Comparison of ENCODE assay signal across 19 cellular contexts in genomic region chr10:4351723-4352565, GRCh38.
A peak's percentile ranks its signal among the peaks of the same experiment; 100 is the strongest.
DNase-seq lines count a peak whose midpoint lies in the region; ATAC-seq, FAIRE-seq and TF ChIP-seq lines count a peak whose summit lies in the region.
"Had no signal": no experiment of that assay in that cellular context is flagged by ENCODE, and none has a peak within 500 bp of the region (broad histone marks: within the 10 kb centered on the region; RNA-seq: fewer than 3 reads in every experiment).

No MANE protein-coding gene starts in this region.

- H3K9me3 ChIP-seq in keratinocyte (ENCODE audit: control insufficient read depth, low read depth, low read length), result no peaks in the 10 kb centered on the region
- H3K9me3 ChIP-seq in transverse colon, result no peaks in the 10 kb centered on the region
- H3K9me3 ChIP-seq in Peyer's patch, result no peaks in the 10 kb centered on the region

- H4K20me1 ChIP-seq in keratinocyte (ENCODE audit: control insufficient read depth, extremely low read depth, insufficient read depth, low read length), result no peaks in the 10 kb centered on the region

- H3K4me2 ChIP-seq in keratinocyte (ENCODE audit: control insufficient read depth, extremely low read depth, insufficient read depth, low read depth, low read length), result no peak overlapping the region

- H3K27ac Mint-ChIP-seq in chondrocyte (ENCODE audit: unreplicated experiment), result peak overlapping the region; percentile 72
- H3K27ac Mint-ChIP-seq: activated naive CD4-positive, alpha-beta T cell treated with anti-CD3 and anti-CD28 coated beads, Interleukin-2, amount 50 U/mL, for 24 hours had no signal

- no peaks in the 10 kb centered on the region for H3K9me1 ChIP-seq in keratinocyte (ENCODE audit: control insufficient read depth, extremely low read depth, insufficient read depth, low read length)

- TF ChIP-seq CTCF in chondrocyte (IDR thresholded peaks at IDR 0.05) (no peak), keratinocyte (optimal IDR thresholded peaks at IDR 0.05 in 1 of 3, IDR thresholded peaks at IDR 0.05 in 1 of 3, conservative IDR thresholded peaks at IDR 0.05 in 1 of 3; ENCODE audit: extremely low read depth in 1 of 3, insufficient read depth in 2 of 3, low read length in 3 of 3) (no peak), transverse colon (IDR thresholded peaks at IDR 0.05) (no peak), Peyer's patch (IDR thresholded peaks at IDR 0.05) (no peak)

- H3K4me3 ChIP-seq in keratinocyte (ENCODE audit: control insufficient read depth in 2 of 3, extremely low read depth in 1 of 3, insufficient read depth in 2 of 3, low read depth in 1 of 3, low read length in 3 of 3) (no peak overlapping the region), transverse colon (no peak overlapping the region), Peyer's patch (no peak overlapping the region)

- H3K27me3 Mint-ChIP-seq in activated T-cell treated with anti-CD3 and anti-CD28 coated beads, Interleukin-2, amount 50 U/mL, for 4 hours (ENCODE audit: low read depth), result peaks cover 9% of the 10 kb centered on the region
- no peaks in the 10 kb centered on the region for H3K27me3 Mint-ChIP-seq in chondrocyte (ENCODE audit: low read depth)

- in situ Hi-C loops in transverse colon (cut with MboI; ENCODE audit: low pct_ligation_motif_present in 1 of 4, low pct_unique_long_range_greater_than_20kb in 1 of 4, low sequenced_read_pairs in 3 of 4), result no loop called here

- no peak for TF ChIP-seq POLR2A in transverse colon (IDR thresholded peaks at IDR 0.05)
- TF ChIP-seq POLR2A in Peyer's patch (IDR thresholded peaks at IDR 0.05), result no peak

- peak; percentile 10 to 41 for ATAC-seq in activated T-cell treated with anti-CD3 and anti-CD28 coated beads, Interleukin-2, amount 50 U/mL, for 4 hours
- ATAC-seq: HepG2 had no signal

- no peak overlapping the region for H2AFZ ChIP-seq in keratinocyte (ENCODE audit: control insufficient read depth, low read length)

- no peaks in the 10 kb centered on the region for H3K9me3 Mint-ChIP-seq in activated T-cell treated with anti-CD3 and anti-CD28 coated beads, Interleukin-2, amount 50 U/mL, for 4 hours
- peaks cover 3% of the 10 kb centered on the region for H3K9me3 Mint-ChIP-seq in chondrocyte (ENCODE audit: low read depth)
- H3K9me3 Mint-ChIP-seq: activated naive CD4-positive, alpha-beta T cell treated with anti-CD3 and anti-CD28 coated beads, Interleukin-2, amount 50 U/mL, for 24 hours had no signal

- 76 to 83% methylated on average over 3 of the region's 3 CpGs for WGBS in transverse colon (ENCODE audit: low coverage in 1 of 2), 2 donors

- no peaks in the 10 kb centered on the region for H3K36me3 Mint-ChIP-seq in activated T-cell treated with anti-CD3 and anti-CD28 coated beads, Interleukin-2, amount 50 U/mL, for 4 hours (ENCODE audit: insufficient read depth)
- H3K36me3 Mint-ChIP-seq in chondrocyte (ENCODE audit: low read depth), result no peaks in the 10 kb centered on the region
- H3K36me3 Mint-ChIP-seq: activated naive CD4-positive, alpha-beta T cell treated with anti-CD3 and anti-CD28 coated beads, Interleukin-2, amount 50 U/mL, for 24 hours had no signal

- no peak overlapping the region for H3K27ac ChIP-seq in keratinocyte (ENCODE audit: control insufficient read depth, insufficient read depth, low read length)
- peak overlapping the region in 3 of 4 donors; percentile 8 to 39 (median 35) for H3K27ac ChIP-seq in transverse colon
- H3K27ac ChIP-seq in Peyer's patch, result no peak overlapping the region

- FAIRE-seq in keratinocyte (lab: Jason Lieb, UNC), result peak; percentile 70
- FAIRE-seq: GM12891, HepG2 had no signal

- no peak overlapping the region for H3K4me3 Mint-ChIP-seq in activated T-cell treated with anti-CD3 and anti-CD28 coated beads, Interleukin-2, amount 50 U/mL, for 4 hours
- H3K4me3 Mint-ChIP-seq in chondrocyte (ENCODE audit: unreplicated experiment), result no peak overlapping the region
- H3K4me3 Mint-ChIP-seq: activated naive CD4-positive, alpha-beta T cell treated with anti-CD3 and anti-CD28 coated beads, Interleukin-2, amount 50 U/mL, for 24 hours had no signal

- dilution Hi-C loops in keratinocyte (cut with MboI; ENCODE audit: extremely low pct_ligation_motif_present, low sequenced_read_pairs), result no loop called here

- no peaks in the 10 kb centered on the region for H3K79me2 ChIP-seq in keratinocyte (ENCODE audit: control insufficient read depth, insufficient read depth, low read length)

- H3K36me3 ChIP-seq in keratinocyte (ENCODE audit: control insufficient read depth in 2 of 2, extremely low read depth in 1 of 2, insufficient read depth in 2 of 2, low read length in 2 of 2) (no peaks in the 10 kb centered on the region), transverse colon (no peaks in the 10 kb centered on the region), Peyer's patch (no peaks in the 10 kb centered on the region)

- intact Hi-C loops in transverse colon (cut with DNase I; ENCODE audit: low total_unique reads), result no loop called here

- no peak for DNase-seq in activated T-cell treated with anti-CD3 and anti-CD28 coated beads, Interleukin-2, amount 50 U/mL, for 4 hours
- DNase-seq in activated T-cell treated with anti-CD3 and anti-CD28 coated beads, Interleukin-2, amount 50 U/mL, for 48 hours, result no peak
- no peak for DNase-seq in chondrocyte (ENCODE audit: low spot score)
- DNase-seq in keratinocyte (ENCODE audit: low read depth, low spot score), result no peak
- DNase-seq in transverse colon, result no peak
- DNase-seq in DMS 273 treated with DMSO at 0.1 percent for 48 hours (lab: John Stamatoyannopoulos, UW), result no peak
- no peak for DNase-seq in Peyer's patch
- no peak for DNase-seq in stimulated activated CD4-positive, alpha-beta T cell treated with anti-CD3 and anti-CD28 coated beads, Interleukin-2, amount 100 ng/mL, for 24 hours
- DNase-seq: 8988T; activated CD8-positive, alpha-beta memory T cell treated with anti-CD3 and anti-CD28 coated beads for 24 hours; DMS153; effector CD8-positive, alpha-beta T cell; midbrain; NCI-H1436; NCI-H526 treated with DMSO at 0.1 percent for 48 hours; SHP77 treated with DMSO at 0.1 percent for 48 hours had no signal

- H3K27me3 ChIP-seq in keratinocyte (ENCODE audit: control insufficient read depth, extremely low read depth, insufficient read depth, low read length), result no peaks in the 10 kb centered on the region
- H3K27me3 ChIP-seq in transverse colon, result no peaks in the 10 kb centered on the region
- no peaks in the 10 kb centered on the region for H3K27me3 ChIP-seq in Peyer's patch

- H3K4me1 Mint-ChIP-seq in activated T-cell treated with anti-CD3 and anti-CD28 coated beads, Interleukin-2, amount 50 U/mL, for 4 hours (ENCODE audit: low read depth), result peaks cover 9% of the 10 kb centered on the region
- H3K4me1 Mint-ChIP-seq in chondrocyte (ENCODE audit: low read depth), result peaks cover 36% of the 10 kb centered on the region

- TF ChIP-seq EP300 in transverse colon (IDR thresholded peaks at IDR 0.05; ENCODE audit: low read depth), result no peak

- peaks cover 33% of the 10 kb centered on the region for H3K4me1 ChIP-seq in keratinocyte (ENCODE audit: control insufficient read depth, extremely low read depth, insufficient read depth, low read length)
- H3K4me1 ChIP-seq in transverse colon, result peaks cover 0 to 17% (median 14%) of the 10 kb centered on the region in 4 donors
- H3K4me1 ChIP-seq in Peyer's patch, result peaks cover 0 to 9% (median 0%) of the 10 kb centered on the region in 4 donors

- no peak overlapping the region for H3K9ac ChIP-seq in keratinocyte (ENCODE audit: control insufficient read depth, extremely low read depth, insufficient read depth, low read length)

Comparison
In these comparisons a context has a peak if more than half of its experiments do, and no peak if none do; other contexts are left out.
1. H3K27ac ChIP-seq: peak in transverse colon (3 of 4); none in keratinocyte (single experiment) and Peyer's patch (0 of 4).